Comparison of ENCODE assay signal across 2 cellular contexts in genomic region chr14:73476451-73476905, GRCh38.
TF ChIP-seq lines count a peak whose summit lies in the region.

No MANE protein-coding gene starts in this region.

TF ChIP-seq in GM23338, 12 proteins besides CTCF, POLR2A, EP300 and RAD21:
- TF ChIP-seq ZNF331 (CRISPR knock-in tag; IDR thresholded peaks at IDR 0.05; ENCODE audit: low read depth) (no peak), POLR2AphosphoS5 (IDR thresholded peaks at IDR 0.05; ENCODE audit: low read depth) (no peak), EZH2 (IDR thresholded peaks at IDR 0.05; ENCODE audit: low read depth, unreplicated experiment) (no peak), JUNB (IDR thresholded peaks at IDR 0.05; ENCODE audit: unreplicated experiment) (no peak), NANOG (IDR thresholded peaks at IDR 0.05; ENCODE audit: borderline replicate concordance) (no peak), STAT1 (IDR thresholded peaks at IDR 0.05; ENCODE audit: unreplicated experiment) (no peak), ZNF462 (CRISPR knock-in tag; IDR thresholded peaks at IDR 0.05) (no peak), REST (IDR thresholded peaks at IDR 0.05; ENCODE audit: unreplicated experiment) (no peak), CREB1 (CRISPR knock-in tag; IDR thresholded peaks at IDR 0.05; ENCODE audit: low read depth) (no peak), EZH2phosphoT487 (IDR thresholded peaks at IDR 0.05; ENCODE audit: unreplicated experiment) (no peak), ZNF114 (CRISPR knock-in tag; IDR thresholded peaks at IDR 0.05) (no peak), ETS1 (IDR thresholded peaks at IDR 0.05) (no peak)

TF ChIP-seq in endothelial cell of umbilical vein, 7 proteins besides CTCF, POLR2A, EP300 and RAD21:
- no peak for TF ChIP-seq POLR2AphosphoS5 (IDR thresholded peaks at IDR 0.05; ENCODE audit: insufficient read depth, low read depth, low read length)
- no peak for TF ChIP-seq JUN (IDR thresholded peaks at IDR 0.05; ENCODE audit: borderline replicate concordance, insufficient read depth, insufficient read length, low read depth)
- no peak for TF ChIP-seq GATA2 (IDR thresholded peaks at IDR 0.05; ENCODE audit: insufficient read depth, insufficient read length, low read depth, low read length)
- TF ChIP-seq EZH2 (IDR thresholded peaks at IDR 0.05; ENCODE audit: borderline replicate concordance, low read depth, low read length, severe bottlenecking): no peak
- TF ChIP-seq MAX (IDR thresholded peaks at IDR 0.05; ENCODE audit: insufficient read depth, insufficient read length): no peak
- no peak for TF ChIP-seq MYC (IDR thresholded peaks at IDR 0.05; ENCODE audit: low read depth, low read length)
- TF ChIP-seq FOS (IDR thresholded peaks at IDR 0.05; ENCODE audit: borderline replicate concordance, insufficient read depth, low read length): no peak
TF ChIP-seq in endothelial cell of umbilical vein: peak in this region for 0.
